In the genomic region with DNA sequence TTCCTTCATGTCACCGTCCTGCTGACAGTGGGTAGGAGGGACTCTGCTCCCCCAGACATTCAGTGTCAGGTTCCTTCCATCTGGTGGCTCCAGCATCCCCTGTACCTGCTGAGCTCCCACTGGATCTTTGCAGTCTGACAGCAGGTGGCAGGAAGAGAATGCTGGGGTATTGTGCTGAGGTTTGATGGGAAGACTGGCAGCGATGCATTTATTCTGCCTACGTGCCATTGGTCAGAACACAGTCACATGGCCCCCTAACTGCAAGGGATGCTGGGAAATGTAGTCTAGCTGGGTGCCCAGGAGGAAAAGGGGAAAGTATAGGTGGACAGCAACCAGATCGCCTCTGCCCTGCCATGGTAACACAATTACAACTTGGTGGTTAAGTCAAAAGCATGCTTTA, we compare ENCODE assay signal across 14 cellular contexts. TPM values are rescaled to one million over a fixed set of nuclear protein-coding genes. Genes with fewer than 3 reads are reported as not detected.
DNase-seq lines count a peak whose midpoint lies in the region; ATAC-seq and TF ChIP-seq lines count a peak whose summit lies in the region.
"Had no signal": no experiment of that assay in that cellular context is flagged by ENCODE, and none has a peak within 500 bp of the region (broad histone marks: within the 10 kb centered on the region; RNA-seq: fewer than 3 reads in every experiment).

No MANE protein-coding gene starts in this region.

- H3K18ac ChIP-seq in IMR-90 (ENCODE audit: low read depth, low read length) = no peak overlapping the region

- H4K5ac ChIP-seq in IMR-90 (ENCODE audit: low read depth, low read length) = no peak overlapping the region

- no peaks in the 10 kb centered on the region for H4K20me1 ChIP-seq in IMR-90 (ENCODE audit: insufficient read depth, low read length)

- in situ Hi-C loops in IMR-90 (cut with MboI; ENCODE audit: low sequenced_read_pairs) = no loop called here

- no peak overlapping the region for H3K23ac ChIP-seq in IMR-90 (ENCODE audit: low read depth, low read length)

- H3K79me1 ChIP-seq in IMR-90 (ENCODE audit: low read depth in 1 of 2, low read length in 2 of 2) = no peaks in the 10 kb centered on the region

- H3K4me2 ChIP-seq in IMR-90 (ENCODE audit: low read depth, low read length) = no peak overlapping the region

- H2AK9ac ChIP-seq in IMR-90 (replicated peaks; ENCODE audit: low read depth, low read length, poor library complexity) = no peak overlapping the region

- no peaks in the 10 kb centered on the region for H3K9me1 ChIP-seq in IMR-90 (ENCODE audit: insufficient read depth, low read length)

- no peak overlapping the region for H2BK20ac ChIP-seq in IMR-90 (ENCODE audit: low read depth, low read length)

- CTCF ChIA-PET in IMR-90 (lab: Yijun Ruan, JAX) = no interaction called here

- intact Hi-C loops in IMR-90 (cut with micrococcal nuclease) = no loop called here

- H4K91ac ChIP-seq in IMR-90 (ENCODE audit: insufficient read depth, low read depth, low read length) = no peak overlapping the region

- POLR2A ChIA-PET in IMR-90 (lab: Charles Lee; ENCODE audit: unreplicated experiment) = no interaction called here

- no peak overlapping the region for H2AK5ac ChIP-seq in IMR-90 (ENCODE audit: low read depth, low read length)

- H3K4ac ChIP-seq in IMR-90 (ENCODE audit: low read depth, low read length) = no peak overlapping the region

- peak; percentile 10 for DNase-seq in NCI-H1092 treated with DMSO at 0.1 percent for 48 hours (lab: John Stamatoyannopoulos, UW)
- no peak for DNase-seq in NCI-H1092 (lab: John Stamatoyannopoulos, UW)
- DNase-seq in IMR-90 = no peak
- DNase-seq in SW480 (ENCODE audit: low spot score) = peak; percentile 33
- DNase-seq in lung microvascular endothelial cell (ENCODE audit: low read depth in 2 of 2) = peak; percentile 25 to 26
- no peak for DNase-seq in NCI-H1694 (lab: John Stamatoyannopoulos, UW)
- no peak for DNase-seq in activated effector memory CD4-positive, alpha-beta T cell treated with anti-CD3 and anti-CD28 coated beads, Interleukin-2, amount 50 U/mL, for 16 hours
- DNase-seq: activated T-cell treated with anti-CD3 and anti-CD28 coated beads, Interleukin-2, amount 50 U/mL, for 24 hours; effector memory CD8-positive, alpha-beta T cell; NCI-H1105 treated with DMSO at 0.1 percent for 48 hours had no signal

- peaks cover 11% of the 10 kb centered on the region for H3K27me3 ChIP-seq in IMR-90 (ENCODE audit: control insufficient read depth, insufficient read depth, low read length)
- H3K27me3 ChIP-seq: ascending aorta had no signal

- H3K4me1 ChIP-seq in IMR-90 (ENCODE audit: control insufficient read depth, insufficient read depth, low read length) = no peaks in the 10 kb centered on the region
- H3K4me1 ChIP-seq: ascending aorta had no signal

- no peak overlapping the region for H4K8ac ChIP-seq in IMR-90 (ENCODE audit: low read depth in 2 of 2, low read length in 2 of 2)

- dilution Hi-C loops in IMR-90 (cut with HindIII; ENCODE audit: low sequenced_read_pairs, unreplicated experiment) = no loop called here

- ATAC-seq in IMR-90 (ENCODE audit: low read depth) = no peak
- no peak for ATAC-seq in GM18861 (IDR thresholded peaks at IDR 0.05; ENCODE audit: unreplicated experiment)
- ATAC-seq: effector memory CD8-positive, alpha-beta T cell had no signal

- no peak overlapping the region for H2AFZ ChIP-seq in IMR-90 (replicated peaks; ENCODE audit: low read length, poor library complexity)

- no peak overlapping the region for H2BK120ac ChIP-seq in IMR-90 (ENCODE audit: low read depth, low read length)

- no peaks in the 10 kb centered on the region for H3K36me3 ChIP-seq in IMR-90 (ENCODE audit: control insufficient read depth, insufficient read depth, low read length)
- H3K36me3 ChIP-seq: ascending aorta had no signal

- H3K4me3 ChIP-seq in IMR-90 (ENCODE audit: insufficient read depth, low read depth, low read length) = no peak overlapping the region
- H3K4me3 ChIP-seq: ascending aorta had no signal

- 20% methylated on average over 1 of the region's 4 CpGs; no CpG with 5 or more reads in 1 of the 2 experiments for WGBS in IMR-90 (ENCODE audit: extremely low coverage in 2 of 2, insufficient read length in 1 of 2), 2 experiments

- H3K56ac ChIP-seq in IMR-90 (ENCODE audit: extremely low read depth, insufficient read depth, low read length) = no peak overlapping the region

- no peak for TF ChIP-seq POLR2A in IMR-90 (IDR thresholded peaks at IDR 0.05; ENCODE audit: low read depth, low read length)

- H2BK5ac ChIP-seq in IMR-90 (ENCODE audit: low read depth, low read length, poor library complexity, severe bottlenecking) = no peak overlapping the region

- H2BK15ac ChIP-seq in IMR-90 (ENCODE audit: low read depth, low read length) = no peak overlapping the region

- no peaks in the 10 kb centered on the region for H3K9me3 ChIP-seq in IMR-90 (ENCODE audit: control insufficient read depth, insufficient read depth, low read length)
- H3K9me3 ChIP-seq: ascending aorta had no signal

- BruUV-seq in IMR-90 (replicated peaks; lab: Mats Ljungman, UMichigan) = no TSS peak

- H3K9ac ChIP-seq in IMR-90 (ENCODE audit: low read depth, low read length) = no peak overlapping the region

- H3K27ac ChIP-seq in IMR-90 (ENCODE audit: insufficient read depth, low read length) = no peak overlapping the region
- H3K27ac ChIP-seq: ascending aorta, HL-60, VCaP had no signal

- TF ChIP-seq RAD21 in IMR-90 (IDR thresholded peaks at IDR 0.05; ENCODE audit: low read length) = no peak

- no peak overlapping the region for H3K14ac ChIP-seq in IMR-90 (replicated peaks; ENCODE audit: low read depth, low read length)

- no peak for TF ChIP-seq CTCF in IMR-90 (conservative IDR thresholded peaks at IDR 0.05; ENCODE audit: low read depth, low read length)

TF ChIP-seq in IMR-90, 13 proteins besides CTCF, POLR2A, EP300 and RAD21:
- TF ChIP-seq SMC3 (IDR thresholded peaks at IDR 0.05; ENCODE audit: low read depth, low read length) = no peak
- TF ChIP-seq, protein P1, sequence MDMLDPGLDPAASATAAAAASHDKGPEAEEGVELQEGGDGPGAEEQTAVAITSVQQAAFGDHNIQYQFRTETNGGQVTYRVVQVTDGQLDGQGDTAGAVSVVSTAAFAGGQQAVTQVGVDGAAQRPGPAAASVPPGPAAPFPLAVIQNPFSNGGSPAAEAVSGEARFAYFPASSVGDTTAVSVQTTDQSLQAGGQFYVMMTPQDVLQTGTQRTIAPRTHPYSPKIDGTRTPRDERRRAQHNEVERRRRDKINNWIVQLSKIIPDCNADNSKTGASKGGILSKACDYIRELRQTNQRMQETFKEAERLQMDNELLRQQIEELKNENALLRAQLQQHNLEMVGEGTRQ (IDR thresholded peaks at IDR 0.05; ENCODE audit: low read depth, low read length) = peak; percentile 44; the same call in 1 of the 2 replicates

RNA-seq across cellular contexts. Expression of a gene that starts 44.4 kb away (rescaled TPM):
- total RNA-seq in IMR-90 (2012; rRNA removed) (not detected in 2 replicates), lung microvascular endothelial cell (0.40 and 0.44 TPM in 2 replicates)
- not detected in 2 replicates for polyA plus RNA-seq in IMR-90 (2012; rRNA removed)
- not detected in 2 replicates for polyA plus RNA-seq in IMR-90 (2012; cell fraction: cytosol; rRNA removed)
- 0.05 TPM in 1 of 2 replicates, not detected in the other for polyA plus RNA-seq in IMR-90 (2012; cell fraction: nucleus; rRNA removed; ENCODE audit: low replicate concordance)

Comparison
In these comparisons a context has a peak if more than half of its experiments do, and no peak if none do; other contexts are left out.
1. DNase-seq: peak in NCI-H1092 treated with DMSO at 0.1 percent for 48 hours (single experiment), SW480 (single experiment) and lung microvascular endothelial cell (2 of 2); none in NCI-H1092 (single experiment), IMR-90 (single experiment), NCI-H1694 (single experiment) and activated effector memory CD4-positive, alpha-beta T cell treated with anti-CD3 and anti-CD28 coated beads, Interleukin-2, amount 50 U/mL, for 16 hours (single experiment).